In the genomic region with DNA sequence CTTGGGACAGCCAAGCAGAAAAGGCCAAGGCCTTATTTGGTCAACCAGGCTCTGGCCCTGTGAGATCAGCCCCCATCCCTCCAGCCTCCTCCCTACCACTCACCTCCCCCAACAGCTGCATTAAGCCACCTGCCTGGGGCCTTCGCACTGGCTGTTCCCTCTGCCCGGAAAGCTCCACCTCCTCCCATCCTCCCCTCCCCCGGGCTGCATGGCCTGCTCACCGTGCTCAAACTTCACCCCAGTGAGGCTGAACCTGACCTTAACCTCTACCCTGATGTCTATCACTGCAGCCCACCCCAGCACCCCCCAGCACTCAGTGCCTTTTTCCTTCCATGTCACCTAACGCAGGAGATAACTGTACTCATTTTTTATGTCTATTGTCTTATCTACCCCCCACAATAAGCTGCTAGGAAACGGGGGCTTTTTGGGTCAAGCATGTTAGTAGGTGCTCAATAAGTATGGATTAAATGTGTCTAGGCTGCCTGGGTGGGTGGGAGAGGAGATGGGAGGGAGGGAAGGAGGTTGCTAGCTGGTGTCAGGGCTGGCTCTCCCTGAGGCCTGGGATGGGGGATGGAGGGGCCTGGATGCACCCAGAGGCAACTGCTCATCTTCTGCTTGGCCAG, we compare ENCODE assay signal across 8 cellular contexts.
DNase-seq lines count a peak whose midpoint lies in the region; ATAC-seq lines count a peak whose summit lies in the region.

No MANE protein-coding gene starts in this region.

- peak; percentile 49 to 78 for DNase-seq in activated CD4-positive, alpha-beta T cell treated with anti-CD3 and anti-CD28 coated beads, Interleukin-2, amount 50 U/mL, for 24 hours (ENCODE audit: low read depth in 1 of 2, low spot score in 1 of 2)
- DNase-seq in iPS-NIHi7 (ENCODE audit: extremely low spot score) (peak; percentile 84), GOT3 (lab: John Stamatoyannopoulos, UW) (no peak), CD1c-positive myeloid dendritic cell (ENCODE audit: extremely low spot score) (no peak)

- no peaks in the 10 kb centered on the region for H3K9me3 Mint-ChIP-seq in stimulated activated naive CD8-positive, alpha-beta T cell treated with anti-CD3 and anti-CD28 coated beads, Interleukin-15, Interleukin-2, amounts not matched to agents 100 ng/mL and 50 ng/mL, for 24 hours

- ATAC-seq in HG03108 (IDR thresholded peaks at IDR 0.05; ENCODE audit: unreplicated experiment) (peak; percentile 41), HG02970 (IDR thresholded peaks at IDR 0.05; ENCODE audit: low FRiP score, unreplicated experiment) (no peak)

- H3K4me3 ChIP-seq in GM08714 (ENCODE audit: low read length): peak overlapping the region; percentile 85

- H3K27ac Mint-ChIP-seq in stimulated activated naive CD8-positive, alpha-beta T cell treated with anti-CD3 and anti-CD28 coated beads, Interleukin-15, Interleukin-2, amounts not matched to agents 100 ng/mL and 50 ng/mL, for 24 hours: peak overlapping the region; percentile 98

- no peaks in the 10 kb centered on the region for H3K27me3 Mint-ChIP-seq in stimulated activated naive CD8-positive, alpha-beta T cell treated with anti-CD3 and anti-CD28 coated beads, Interleukin-15, Interleukin-2, amounts not matched to agents 100 ng/mL and 50 ng/mL, for 24 hours

- H3K36me3 Mint-ChIP-seq in stimulated activated naive CD8-positive, alpha-beta T cell treated with anti-CD3 and anti-CD28 coated beads, Interleukin-15, Interleukin-2, amounts not matched to agents 100 ng/mL and 50 ng/mL, for 24 hours (ENCODE audit: low read depth): peaks cover 30% of the 10 kb centered on the region

- H3K4me1 Mint-ChIP-seq in stimulated activated naive CD8-positive, alpha-beta T cell treated with anti-CD3 and anti-CD28 coated beads, Interleukin-15, Interleukin-2, amounts not matched to agents 100 ng/mL and 50 ng/mL, for 24 hours (ENCODE audit: low read depth): peaks cover 74% of the 10 kb centered on the region

- peak overlapping the region; percentile 91 for H3K4me3 Mint-ChIP-seq in stimulated activated naive CD8-positive, alpha-beta T cell treated with anti-CD3 and anti-CD28 coated beads, Interleukin-15, Interleukin-2, amounts not matched to agents 100 ng/mL and 50 ng/mL, for 24 hours

Comparison
In these comparisons a context has a peak if more than half of its experiments do, and no peak if none do; other contexts are left out.
1. DNase-seq: peak in activated CD4-positive, alpha-beta T cell treated with anti-CD3 and anti-CD28 coated beads, Interleukin-2, amount 50 U/mL, for 24 hours (2 of 2) and iPS-NIHi7 (single experiment); none in GOT3 (single experiment) and CD1c-positive myeloid dendritic cell (single experiment).